Comparison of ENCODE assay signal across 8 cellular contexts in genomic region chr18:76490701-76491171, GRCh38. TPM values are rescaled to one million over a fixed set of nuclear protein-coding genes. Genes with fewer than 3 reads are reported as not detected.
DNase-seq lines count a peak whose midpoint lies in the region; TF ChIP-seq lines count a peak whose summit lies in the region.

No MANE protein-coding gene starts in this region.

- peaks cover 35% of the 10 kb centered on the region; the same call in 1 of the 2 replicates for H4K20me1 ChIP-seq in PC-9 (ENCODE audit: insufficient read depth)

- H3K36me3 ChIP-seq in PC-9 (ENCODE audit: low read depth): no peaks in the 10 kb centered on the region
- no peaks in the 10 kb centered on the region for H3K36me3 ChIP-seq in iPS-20b (ENCODE audit: insufficient read depth, low read depth, low read length)

- peaks cover 65% of the 10 kb centered on the region for H3K79me2 ChIP-seq in PC-9 (ENCODE audit: low read depth)

- no peaks in the 10 kb centered on the region for H3K9me2 ChIP-seq in PC-9 (ENCODE audit: insufficient read depth)

- H3K9me3 ChIP-seq in PC-9 (ENCODE audit: insufficient read depth, low read depth): no peaks in the 10 kb centered on the region
- H3K9me3 ChIP-seq in iPS-20b (ENCODE audit: insufficient read depth, low read depth, low read length): no peaks in the 10 kb centered on the region

- intact Hi-C loops in PC-9 (cut with micrococcal nuclease; ENCODE audit: unreplicated experiment): loop anchor here (5.0 kb wide), 1 partner anchor 197 kb away; no protein-coding TSS in a partner anchor

- 0 out of 2 replicates have a peak overlapping the region, but pooled peaks have one; percentile 64 for H2AFZ ChIP-seq in PC-9

- peak overlapping the region; percentile 73 for H3K9ac ChIP-seq in iPS-20b (ENCODE audit: low read depth, low read length)

- peaks cover 12% of the 10 kb centered on the region for H3F3A ChIP-seq in PC-9 (ENCODE audit: insufficient read depth, low read depth)

- H3K27me3 ChIP-seq in PC-9 (ENCODE audit: insufficient read depth, low read depth): no peaks in the 10 kb centered on the region
- peaks cover 59% of the 10 kb centered on the region for H3K27me3 ChIP-seq in iPS-20b (ENCODE audit: insufficient read depth, low read length)

- DNase-seq in NCI-H82 (lab: John Stamatoyannopoulos, UW): peak; percentile 64
- no peak for DNase-seq in NCI-H82 treated with DMSO at 0.1 percent for 48 hours (lab: John Stamatoyannopoulos, UW; ENCODE audit: unreplicated experiment)
- DNase-seq in PC-9: peak; percentile 53 to 54
- DNase-seq in astrocyte of the spinal cord (ENCODE audit: low read depth, low spot score): no peak
- DNase-seq in stimulated activated CD4-positive, alpha-beta T cell treated with anti-CD3 and anti-CD28 coated beads, Interleukin-2, amount 100 ng/mL, for 24 hours: peak; percentile 35 to 40
- no peak for DNase-seq in NCI-H524 treated with DMSO at 0.1 percent for 48 hours (lab: John Stamatoyannopoulos, UW)
- no peak for DNase-seq in UCSD-AML1 (lab: John Stamatoyannopoulos, UW; ENCODE audit: unreplicated experiment)

- CTCF ChIA-PET in PC-9 (lab: Charles Lee): interaction anchor here (0.6 kb wide), 1 partner anchor 129 kb away, joined by 4 read pairs; no protein-coding TSS in a partner anchor

- POLR2A ChIA-PET in PC-9 (lab: Charles Lee; ENCODE audit: unreplicated experiment): no interaction called here

- H3K4me3 ChIP-seq in PC-9 (peak overlapping the region; percentile 82), astrocyte of the spinal cord (ENCODE audit: low read depth, low read length) (peak overlapping the region; percentile 83), iPS-20b (ENCODE audit: low read length) (peak overlapping the region; percentile 85)

- in situ Hi-C loops in astrocyte of the spinal cord (cut with HindIII; ENCODE audit: low sequenced_read_pairs): no loop called here

- BruUV-seq in PC-9 (replicated peaks; lab: Mats Ljungman, UMichigan): no TSS peak

- H3K4me2 ChIP-seq in PC-9: peak overlapping the region; percentile 96

- 0 out of 2 replicates have a peak overlapping the region, but pooled peaks have one; percentile 7 for H3K27ac ChIP-seq in PC-9
- H3K27ac ChIP-seq in iPS-20b (ENCODE audit: low read length): no peak overlapping the region

- no peak for TF ChIP-seq CTCF in PC-9 (conservative IDR thresholded peaks at IDR 0.05)
- TF ChIP-seq CTCF in astrocyte of the spinal cord (IDR thresholded peaks at IDR 0.05; ENCODE audit: low read depth, low read length): no peak

- peaks cover 14% of the 10 kb centered on the region for H3K4me1 ChIP-seq in PC-9 (replicated peaks; ENCODE audit: insufficient read depth)
- H3K4me1 ChIP-seq in iPS-20b (ENCODE audit: insufficient read depth, low read length): peaks cover 11% of the 10 kb centered on the region

RNA-seq across cellular contexts. Expression of gene ZNF516, which starts 4.3 kb away (rescaled TPM):
- total RNA-seq in PC-9 (2021): 31.5 and 32.7 TPM in 2 replicates

Comparison
In these comparisons a context has a peak if more than half of its experiments do, and no peak if none do; other contexts are left out.
1. DNase-seq: peak in NCI-H82 (single experiment), PC-9 (2 of 2) and stimulated activated CD4-positive, alpha-beta T cell treated with anti-CD3 and anti-CD28 coated beads, Interleukin-2, amount 100 ng/mL, for 24 hours (2 of 2); none in NCI-H82 treated with DMSO at 0.1 percent for 48 hours (single experiment), astrocyte of the spinal cord (single experiment), NCI-H524 treated with DMSO at 0.1 percent for 48 hours (single experiment) and UCSD-AML1 (single experiment).
2. Peak in every context shown above with its lines, with median percentiles within 50 percentile points of each other: H3K4me3 ChIP-seq.